In genomic region chr6:44180886-44181285, GRCh38 we compare ENCODE assay signal across 1 cellular context.
TF ChIP-seq lines count a peak whose summit lies in the region.

No MANE protein-coding gene starts in this region.

TF ChIP-seq in WTC11, 78 proteins besides CTCF, POLR2A, EP300 and RAD21 (continued from another document):
- TF ChIP-seq AFF4 (CRISPR knock-in tag; IDR thresholded peaks at IDR 0.05; ENCODE audit: borderline replicate concordance) (no peak), USF1 (CRISPR knock-in tag; IDR thresholded peaks at IDR 0.05) (no peak), GABPB1 (CRISPR knock-in tag; IDR thresholded peaks at IDR 0.05) (no peak), NFATC4 (CRISPR knock-in tag; IDR thresholded peaks at IDR 0.05) (no peak), IRF2 (CRISPR knock-in tag; IDR thresholded peaks at IDR 0.05; ENCODE audit: borderline replicate concordance, low read depth) (no peak), NFYB (CRISPR knock-in tag; conservative IDR thresholded peaks at IDR 0.05; ENCODE audit: low read depth) (no peak), MXD4 (CRISPR knock-in tag; IDR thresholded peaks at IDR 0.05; ENCODE audit: borderline replicate concordance) (no peak), ZNF232 (CRISPR knock-in tag; IDR thresholded peaks at IDR 0.05) (no peak), PREB (CRISPR knock-in tag; IDR thresholded peaks at IDR 0.05; ENCODE audit: borderline replicate concordance) (no peak)
